Comparison of ENCODE assay signal across 8 cellular contexts in genomic region chr5:31581498-31582099, GRCh38. TPM values are rescaled to one million over a fixed set of nuclear protein-coding genes. Genes with fewer than 3 reads are reported as not detected.
A peak's percentile ranks its signal among the peaks of the same experiment; 100 is the strongest.
DNase-seq lines count a peak whose midpoint lies in the region; ATAC-seq and TF ChIP-seq lines count a peak whose summit lies in the region.

No MANE protein-coding gene starts in this region.

- H3K27ac ChIP-seq in breast epithelium (no peak overlapping the region), WERI-Rb-1 (no peak overlapping the region)

- peaks cover 13 to 16% of the 10 kb centered on the region in 2 donors for H3K27me3 Mint-ChIP-seq in natural killer cell (ENCODE audit: low read depth in 2 of 2)
- H3K27me3 Mint-ChIP-seq in natural killer cell treated with Interleukin-12 subunit alpha and Interleukin-12 subunit beta and Interleukin-15 and Interleukin-18, amount 100 ng/mL, for 72 hours = peaks cover 24 to 29% of the 10 kb centered on the region in 2 donors

- no peaks in the 10 kb centered on the region for H3K36me3 Mint-ChIP-seq in natural killer cell
- no peaks in the 10 kb centered on the region for H3K36me3 Mint-ChIP-seq in natural killer cell treated with Interleukin-12 subunit alpha and Interleukin-12 subunit beta and Interleukin-15 and Interleukin-18, amount 100 ng/mL, for 72 hours

- H3K4me1 ChIP-seq in breast epithelium = no peaks in the 10 kb centered on the region

- no peaks in the 10 kb centered on the region for H3K4me1 Mint-ChIP-seq in natural killer cell
- no peaks in the 10 kb centered on the region for H3K4me1 Mint-ChIP-seq in natural killer cell treated with Interleukin-12 subunit alpha and Interleukin-12 subunit beta and Interleukin-15 and Interleukin-18, amount 100 ng/mL, for 72 hours (ENCODE audit: low read depth in 2 of 2)

- no peak overlapping the region for H3K4me3 Mint-ChIP-seq in natural killer cell
- no peak overlapping the region for H3K4me3 Mint-ChIP-seq in natural killer cell treated with Interleukin-12 subunit alpha and Interleukin-12 subunit beta and Interleukin-15 and Interleukin-18, amount 100 ng/mL, for 72 hours

- no peak for TF ChIP-seq POLR2A in breast epithelium (IDR thresholded peaks at IDR 0.05)

- no peak overlapping the region for H3K27ac Mint-ChIP-seq in natural killer cell
- H3K27ac Mint-ChIP-seq in natural killer cell treated with Interleukin-12 subunit alpha and Interleukin-12 subunit beta and Interleukin-15 and Interleukin-18, amount 100 ng/mL, for 72 hours = no peak overlapping the region

- H3K9me3 Mint-ChIP-seq in natural killer cell = no peaks in the 10 kb centered on the region
- H3K9me3 Mint-ChIP-seq in natural killer cell treated with Interleukin-12 subunit alpha and Interleukin-12 subunit beta and Interleukin-15 and Interleukin-18, amount 100 ng/mL, for 72 hours = no peaks in the 10 kb centered on the region

- TF ChIP-seq CTCF in natural killer cell (IDR thresholded peaks at IDR 0.05) = peak; percentile 73
- peak in 2 of 3 donors; percentile 44 to 60 for TF ChIP-seq CTCF in breast epithelium (IDR thresholded peaks at IDR 0.05)
- TF ChIP-seq CTCF in WERI-Rb-1 (IDR thresholded peaks at IDR 0.05; ENCODE audit: low read depth, low read length) = no peak

- no peak for DNase-seq in natural killer cell
- no peak for DNase-seq in natural killer cell treated with Interleukin-12 subunit alpha and Interleukin-12 subunit beta and Interleukin-15 and Interleukin-18, amount 100 ng/mL, for 72 hours (ENCODE audit: low spot score)
- DNase-seq in NCI-H345 treated with DMSO at 0.1 percent for 48 hours (lab: John Stamatoyannopoulos, UW; ENCODE audit: unreplicated experiment) = peak; percentile 38
- no peak for DNase-seq in breast epithelium (ENCODE audit: low spot score in 2 of 2)
- peak; percentile 56 for DNase-seq in medulla oblongata (ENCODE audit: extremely low spot score)
- DNase-seq in WERI-Rb-1 = no peak
- DNase-seq in cerebellar nuclear complex (lab: John Stamatoyannopoulos, UW) = no peak

- H3K4me3 ChIP-seq in breast epithelium (no peak overlapping the region), WERI-Rb-1 (ENCODE audit: low read depth, low read length) (no peak overlapping the region)

- no peaks in the 10 kb centered on the region for H3K9me3 ChIP-seq in breast epithelium
- no peaks in the 10 kb centered on the region for H3K9me3 ChIP-seq in WERI-Rb-1 (ENCODE audit: severe bottlenecking)

- ATAC-seq in natural killer cell = peak in 1 of 3 donors; percentile 53
- ATAC-seq in natural killer cell treated with Interleukin-12 subunit alpha and Interleukin-12 subunit beta and Interleukin-15 and Interleukin-18, amount 100 ng/mL, for 72 hours = no peak
- ATAC-seq in GM21528 (IDR thresholded peaks at IDR 0.05; ENCODE audit: low FRiP score, unreplicated experiment) = no peak

- no peaks in the 10 kb centered on the region for H3K36me3 ChIP-seq in breast epithelium
- no peaks in the 10 kb centered on the region for H3K36me3 ChIP-seq in WERI-Rb-1

- intact Hi-C loops in natural killer cell (cut with micrococcal nuclease) (loop anchor here (1.0 to 2.0 kb wide), 3 partner anchors 228 to 512 kb away; no protein-coding TSS in a partner anchor), breast epithelium (cut with DNase I; ENCODE audit: low total_unique reads) (loop anchor here (10.0 kb wide), 1 partner anchor 223 kb away; no protein-coding TSS in a partner anchor)

- no peaks in the 10 kb centered on the region for H3K27me3 ChIP-seq in breast epithelium
- H3K27me3 ChIP-seq in WERI-Rb-1 (ENCODE audit: insufficient read depth, low read depth, severe bottlenecking) = no peaks in the 10 kb centered on the region

RNA-seq across cellular contexts. Expression of gene C5orf22, which starts 49.5 kb away (rescaled TPM):
- total RNA-seq in natural killer cell (10 to 100 TPM; 20.0 to 27.9 (median 21.4) TPM), breast epithelium (10 to 100 TPM; 14.4 to 25.8 (median 17.4) TPM)
- 10 to 100 TPM; 25.5 to 29.5 TPM for total RNA-seq in natural killer cell treated with Interleukin-12 subunit alpha and Interleukin-12 subunit beta and Interleukin-15 and Interleukin-18, amount 100 ng/mL, for 72 hours

RNA-seq across cellular contexts. Expression of gene DROSHA, which starts 49.7 kb away (rescaled TPM):
- total RNA-seq in natural killer cell (10 to 100 TPM; 44.9 to 55.9 (median 50.5) TPM), breast epithelium (10 to 100 TPM; 31.5 to 52.5 (median 50.8) TPM)
- 100 to 1,000 TPM in 1 of 2 donors, 10 to 100 TPM in 1; 71.5 to 105 TPM for total RNA-seq in natural killer cell treated with Interleukin-12 subunit alpha and Interleukin-12 subunit beta and Interleukin-15 and Interleukin-18, amount 100 ng/mL, for 72 hours

RNA-seq across cellular contexts. Expression of gene PDZD2, which starts 57.3 kb away (rescaled TPM):
- total RNA-seq in natural killer cell (1 to 10 TPM in 1 of 3 donors, under 1 TPM in 2; 0.50 to 1.3 (median 0.66) TPM), breast epithelium (10 to 100 TPM; 16.8 to 23.3 (median 17.7) TPM)
- not detected for total RNA-seq in natural killer cell treated with Interleukin-12 subunit alpha and Interleukin-12 subunit beta and Interleukin-15 and Interleukin-18, amount 100 ng/mL, for 72 hours

Comparison
In these comparisons a context has a peak if more than half of its experiments do, and no peak if none do; other contexts are left out.
1. DNase-seq: peak in NCI-H345 treated with DMSO at 0.1 percent for 48 hours (single experiment) and medulla oblongata (single experiment); none in natural killer cell (single experiment), natural killer cell treated with Interleukin-12 subunit alpha and Interleukin-12 subunit beta and Interleukin-15 and Interleukin-18, amount 100 ng/mL, for 72 hours (single experiment), breast epithelium (0 of 2), WERI-Rb-1 (single experiment) and cerebellar nuclear complex (0 of 2).
2. RNA of gene PDZD2, which starts 57.3 kb away (total RNA-seq): 16.8 to 23.3 TPM in breast epithelium; 0.50 to 1.3 TPM in natural killer cell and not detected in natural killer cell treated with Interleukin-12 subunit alpha and Interleukin-12 subunit beta and Interleukin-15 and Interleukin-18, amount 100 ng/mL, for 72 hours; every median in the first group is over 4 times any median in the second.